28 cellular contexts compared by ENCODE assay signal in the genomic region with DNA sequence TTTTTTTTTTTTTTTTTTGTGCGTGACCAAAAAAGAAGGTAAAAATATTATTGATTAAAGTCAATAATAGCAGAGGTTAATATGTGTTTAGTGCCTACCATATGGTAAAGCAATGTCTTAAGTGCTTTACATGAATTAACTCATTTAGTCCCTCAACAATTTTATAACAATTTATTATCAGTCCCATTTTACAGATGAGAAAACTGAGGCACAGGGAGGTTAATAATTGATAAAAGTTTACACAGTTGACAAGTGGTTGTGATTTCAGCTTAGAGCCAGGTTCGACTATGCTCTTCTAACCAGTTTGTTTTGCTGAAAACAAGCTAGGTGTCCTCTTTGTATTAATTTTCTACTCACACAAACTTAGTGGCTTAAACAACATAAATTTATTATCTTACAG.
"Had no signal": no experiment of that assay in that cellular context is flagged by ENCODE, and none has a peak within 500 bp of the region (broad histone marks: within the 10 kb centered on the region; RNA-seq: fewer than 3 reads in every experiment).

No MANE protein-coding gene starts in this region.

- H3K9me3 ChIP-seq: colonic mucosa, esophagus muscularis mucosa, gastrocnemius medialis had no signal

- H3K36me3 ChIP-seq: colonic mucosa, gastrocnemius medialis had no signal

- FAIRE-seq: colon, endometrium, endothelial cell of umbilical vein, frontal cortex had no signal

- H3K4me3 ChIP-seq: colonic mucosa, coronary artery, dorsolateral prefrontal cortex, esophagus muscularis mucosa, esophagus squamous epithelium, gastrocnemius medialis, gastroesophageal sphincter, heart left ventricle, heart right ventricle had no signal

- H3K27ac ChIP-seq: colonic mucosa, coronary artery, dorsolateral prefrontal cortex, epithelial cell of prostate, esophagus muscularis mucosa, esophagus squamous epithelium, foreskin keratinocyte, gastrocnemius medialis, gastroesophageal sphincter, heart left ventricle, heart right ventricle had no signal

- DNase-seq: colonic mucosa; cortex of kidney; dermis blood vessel endothelial cell; dorsolateral prefrontal cortex; effector CD4-positive, alpha-beta T cell; effector CD8-positive, alpha-beta T cell; effector memory CD4-positive, alpha-beta T cell; effector memory CD8-positive, alpha-beta T cell; endodermal cell; erythroblast; esophagus squamous epithelium; foreskin fibroblast; foreskin keratinocyte; foreskin melanocyte; gastrocnemius medialis; glutamatergic neuron; head of caudate nucleus; heart left ventricle; heart right ventricle had no signal

- H3K4me1 ChIP-seq: colonic mucosa, esophagus squamous epithelium, foreskin keratinocyte had no signal

- H3K27me3 ChIP-seq: colonic mucosa, dorsolateral prefrontal cortex, esophagus muscularis mucosa, esophagus squamous epithelium, foreskin keratinocyte, gastrocnemius medialis, gastroesophageal sphincter, heart left ventricle, heart right ventricle had no signal

- ATAC-seq: effector memory CD8-positive, alpha-beta T cell; esophagus mucosa; foreskin keratinocyte; gastrocnemius medialis; gastroesophageal sphincter; heart left ventricle; heart right ventricle had no signal
